8 cellular contexts compared by ENCODE assay signal in genomic region chr6:42929928-42930360, GRCh38. TPM values are rescaled to one million over a fixed set of nuclear protein-coding genes. Genes with fewer than 3 reads are reported as not detected.
DNase-seq lines count a peak whose midpoint lies in the region; ATAC-seq and TF ChIP-seq lines count a peak whose summit lies in the region.

No MANE protein-coding gene starts in this region.

- H3K27me3 Mint-ChIP-seq in immature natural killer cell (ENCODE audit: low read depth in 3 of 3) = peaks cover 2 to 17% (median 13%) of the 10 kb centered on the region in 3 donors

- no peak for TF ChIP-seq CTCF in astrocyte of the spinal cord (IDR thresholded peaks at IDR 0.05; ENCODE audit: low read depth, low read length)

- peaks cover 0 to 4% (median 0%) of the 10 kb centered on the region in 3 donors for H3K36me3 Mint-ChIP-seq in immature natural killer cell

- H3K4me1 Mint-ChIP-seq in immature natural killer cell = peaks cover 51 to 56% of the 10 kb centered on the region in 2 donors

- H3K4me3 ChIP-seq in astrocyte of the spinal cord (ENCODE audit: low read depth, low read length) = peak overlapping the region; percentile 65

- H3K4me3 Mint-ChIP-seq in immature natural killer cell = peak overlapping the region; percentile 95 to 99 (median 97)

- H3K9me3 Mint-ChIP-seq in immature natural killer cell = no peaks in the 10 kb centered on the region

- H3K27ac Mint-ChIP-seq in immature natural killer cell = peak overlapping the region; percentile 96 to 100 (median 99)

- in situ Hi-C loops in astrocyte of the spinal cord (cut with HindIII; ENCODE audit: low sequenced_read_pairs) = no loop called here

- ATAC-seq in GM19452 (IDR thresholded peaks at IDR 0.05; ENCODE audit: unreplicated experiment) (peak; percentile 53), HG03565 (IDR thresholded peaks at IDR 0.05; ENCODE audit: unreplicated experiment) (peak; percentile 51)

- DNase-seq in COLO829 (ENCODE audit: low spot score) (peak; percentile 22), SKM-1 (lab: John Stamatoyannopoulos, UW; ENCODE audit: unreplicated experiment) (peak; percentile 87), astrocyte of the spinal cord (ENCODE audit: low read depth, low spot score) (peak; percentile 70), immature natural killer cell (no peak), NCI-H1417 treated with DMSO at 0.1 percent for 48 hours (lab: John Stamatoyannopoulos, UW) (no peak)
- DNase-seq in stimulated activated CD4-positive, alpha-beta T cell treated with anti-CD3 and anti-CD28 coated beads, Interleukin-15, amount 100 ng/mL, for 24 hours = peak; percentile 73

RNA-seq across cellular contexts. Expression of gene CNPY3, which starts 0.7 kb away (rescaled TPM):
- 100 to 1,000 TPM in 2 of 3 donors, 10 to 100 TPM in 1; 92.9 to 129 (median 119) TPM for polyA plus RNA-seq in immature natural killer cell

RNA-seq across cellular contexts. Expression of gene PTCRA, which starts 14.1 kb away (rescaled TPM):
- polyA plus RNA-seq in immature natural killer cell = 1 to 10 TPM in 1 of 3 donors, under 1 TPM in 1, not detected in 1; 0.62 to 3.1 TPM

RNA-seq across cellular contexts. Expression of gene GNMT, which starts 30.6 kb away (rescaled TPM):
- polyA plus RNA-seq in immature natural killer cell = under 1 TPM in 1 of 3 donors, not detected in 2; 0.55 TPM

RNA-seq across cellular contexts. Expression of gene PEX6, which starts 49.0 kb away (rescaled TPM):
- 10 to 100 TPM; 12.2 to 18.1 (median 16.4) TPM for polyA plus RNA-seq in immature natural killer cell

RNA-seq across cellular contexts. Expression of gene RPL7L1, which starts 50.5 kb away (rescaled TPM):
- polyA plus RNA-seq in immature natural killer cell = 10 to 100 TPM; 42.4 to 90.8 (median 50.5) TPM

Comparison
In these comparisons a context has a peak if more than half of its experiments do, and no peak if none do; other contexts are left out.
1. DNase-seq: peak in COLO829 (single experiment), SKM-1 (single experiment), astrocyte of the spinal cord (single experiment) and stimulated activated CD4-positive, alpha-beta T cell treated with anti-CD3 and anti-CD28 coated beads, Interleukin-15, amount 100 ng/mL, for 24 hours (single experiment); none in immature natural killer cell (0 of 3) and NCI-H1417 treated with DMSO at 0.1 percent for 48 hours (single experiment).